Comparison of ENCODE assay signal across 1 cellular context in genomic region chr3:52019352-52020080, GRCh38.
TF ChIP-seq lines count a peak whose summit lies in the region.

No MANE protein-coding gene starts in this region.

TF ChIP-seq in GM12878, 131 proteins besides CTCF, POLR2A, EP300 and RAD21:
- TF ChIP-seq BHLHE40 (IDR thresholded peaks at IDR 0.05; ENCODE audit: borderline replicate concordance in 1 of 2, low read depth in 2 of 2, low read length in 1 of 2) (peak in 1 of 2 experiments; percentile 15; a peak in 1 of 4 replicates), DPF2 (IDR thresholded peaks at IDR 0.05) (peak; percentile 51), SUZ12 (IDR thresholded peaks at IDR 0.05; ENCODE audit: unreplicated experiment) (no peak), GATAD2B (conservative IDR thresholded peaks at IDR 0.05; ENCODE audit: low read depth) (peak; percentile 75; the same call in 1 of the 2 replicates), SUPT20H (IDR thresholded peaks at IDR 0.05; ENCODE audit: borderline replicate concordance, control insufficient read depth, low read depth, low read length) (no peak), IKZF1 (conservative IDR thresholded peaks at IDR 0.05) (peak; percentile 68), MTA2 (IDR thresholded peaks at IDR 0.05; ENCODE audit: low read depth) (peak; percentile 33; the same call in 1 of the 2 replicates), SMARCA5 (IDR thresholded peaks at IDR 0.05) (no peak), MEF2B (IDR thresholded peaks at IDR 0.05; ENCODE audit: partially characterized antibody, poor library complexity, severe bottlenecking) (peak; percentile 78), JUND (IDR thresholded peaks at IDR 0.05; ENCODE audit: low read depth, low read length) (no peak), RUNX3 (IDR thresholded peaks at IDR 0.05; ENCODE audit: low read length) (0 out of 2 replicates have a peak, but pooled peaks have one; percentile 3), TCF7 (IDR thresholded peaks at IDR 0.05; ENCODE audit: borderline replicate concordance) (no peak), ZBTB33 (IDR thresholded peaks at IDR 0.05) (peak; percentile 81; the same call in 1 of the 2 replicates), MLLT1 (IDR thresholded peaks at IDR 0.05) (0 out of 2 replicates have a peak, but pooled peaks have one; percentile 15), NR2F1 (conservative IDR thresholded peaks at IDR 0.05) (peak; percentile 78), CHD2 (IDR thresholded peaks at IDR 0.05; ENCODE audit: borderline replicate concordance, low read depth, low read length) (no peak), NRF1 (conservative IDR thresholded peaks at IDR 0.05; ENCODE audit: low read depth, low read length) (no peak)
